1 cellular context compared by ENCODE assay signal in the genomic region with DNA sequence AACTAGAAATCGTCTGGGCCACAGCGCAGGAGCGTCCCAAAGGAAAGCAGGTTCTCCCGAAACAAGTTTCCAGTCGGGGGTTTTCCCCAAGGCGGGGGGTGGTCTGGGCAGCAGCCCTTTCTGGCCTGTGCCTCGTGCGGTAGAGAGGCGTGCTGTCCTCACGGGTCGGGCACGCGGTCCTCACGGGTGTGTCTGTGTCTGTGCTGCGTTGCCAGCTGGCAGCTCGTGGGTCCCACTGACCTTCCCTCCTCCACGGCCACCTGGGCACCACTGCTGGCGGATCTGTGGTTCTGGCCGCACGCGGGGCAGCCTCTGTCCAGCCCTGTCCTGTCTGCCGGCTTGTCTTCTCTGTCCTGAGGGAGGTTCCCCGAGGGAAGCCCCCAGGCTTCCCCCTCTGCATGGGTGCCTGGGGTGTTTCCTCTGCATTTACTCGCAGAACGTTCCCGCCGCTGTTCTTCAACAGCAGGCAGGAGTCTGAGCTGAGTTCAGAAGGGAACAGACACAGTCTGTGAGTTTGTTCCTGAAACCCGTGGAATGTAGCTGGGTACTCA.
TF ChIP-seq lines count a peak whose summit lies in the region.

No MANE protein-coding gene starts in this region.

TF ChIP-seq in HepG2, 621 proteins besides CTCF, POLR2A, EP300 and RAD21:
- TF ChIP-seq, protein P1, sequence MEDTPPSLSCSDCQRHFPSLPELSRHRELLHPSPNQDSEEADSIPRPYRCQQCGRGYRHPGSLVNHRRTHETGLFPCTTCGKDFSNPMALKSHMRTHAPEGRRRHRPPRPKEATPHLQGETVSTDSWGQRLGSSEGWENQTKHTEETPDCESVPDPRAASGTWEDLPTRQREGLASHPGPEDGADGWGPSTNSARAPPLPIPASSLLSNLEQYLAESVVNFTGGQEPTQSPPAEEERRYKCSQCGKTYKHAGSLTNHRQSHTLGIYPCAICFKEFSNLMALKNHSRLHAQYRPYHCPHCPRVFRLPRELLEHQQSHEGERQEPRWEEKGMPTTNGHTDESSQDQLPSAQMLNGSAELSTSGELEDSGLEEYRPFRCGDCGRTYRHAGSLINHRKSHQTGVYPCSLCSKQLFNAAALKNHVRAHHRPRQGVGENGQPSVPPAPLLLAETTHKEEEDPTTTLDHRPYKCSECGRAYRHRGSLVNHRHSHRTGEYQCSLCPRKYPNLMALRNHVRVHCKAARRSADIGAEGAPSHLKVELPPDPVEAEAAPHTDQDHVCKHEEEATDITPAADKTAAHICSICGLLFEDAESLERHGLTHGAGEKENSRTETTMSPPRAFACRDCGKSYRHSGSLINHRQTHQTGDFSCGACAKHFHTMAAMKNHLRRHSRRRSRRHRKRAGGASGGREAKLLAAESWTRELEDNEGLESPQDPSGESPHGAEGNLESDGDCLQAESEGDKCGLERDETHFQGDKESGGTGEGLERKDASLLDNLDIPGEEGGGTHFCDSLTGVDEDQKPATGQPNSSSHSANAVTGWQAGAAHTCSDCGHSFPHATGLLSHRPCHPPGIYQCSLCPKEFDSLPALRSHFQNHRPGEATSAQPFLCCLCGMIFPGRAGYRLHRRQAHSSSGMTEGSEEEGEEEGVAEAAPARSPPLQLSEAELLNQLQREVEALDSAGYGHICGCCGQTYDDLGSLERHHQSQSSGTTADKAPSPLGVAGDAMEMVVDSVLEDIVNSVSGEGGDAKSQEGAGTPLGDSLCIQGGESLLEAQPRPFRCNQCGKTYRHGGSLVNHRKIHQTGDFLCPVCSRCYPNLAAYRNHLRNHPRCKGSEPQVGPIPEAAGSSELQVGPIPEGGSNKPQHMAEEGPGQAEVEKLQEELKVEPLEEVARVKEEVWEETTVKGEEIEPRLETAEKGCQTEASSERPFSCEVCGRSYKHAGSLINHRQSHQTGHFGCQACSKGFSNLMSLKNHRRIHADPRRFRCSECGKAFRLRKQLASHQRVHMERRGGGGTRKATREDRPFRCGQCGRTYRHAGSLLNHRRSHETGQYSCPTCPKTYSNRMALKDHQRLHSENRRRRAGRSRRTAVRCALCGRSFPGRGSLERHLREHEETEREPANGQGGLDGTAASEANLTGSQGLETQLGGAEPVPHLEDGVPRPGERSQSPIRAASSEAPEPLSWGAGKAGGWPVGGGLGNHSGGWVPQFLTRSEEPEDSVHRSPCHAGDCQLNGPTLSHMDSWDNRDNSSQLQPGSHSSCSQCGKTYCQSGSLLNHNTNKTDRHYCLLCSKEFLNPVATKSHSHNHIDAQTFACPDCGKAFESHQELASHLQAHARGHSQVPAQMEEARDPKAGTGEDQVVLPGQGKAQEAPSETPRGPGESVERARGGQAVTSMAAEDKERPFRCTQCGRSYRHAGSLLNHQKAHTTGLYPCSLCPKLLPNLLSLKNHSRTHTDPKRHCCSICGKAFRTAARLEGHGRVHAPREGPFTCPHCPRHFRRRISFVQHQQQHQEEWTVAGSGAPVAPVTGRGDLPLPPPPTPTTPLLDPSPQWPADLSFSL (CRISPR knock-in tag; IDR thresholded peaks at IDR 0.05): no peak
- TF ChIP-seq, protein P2, sequence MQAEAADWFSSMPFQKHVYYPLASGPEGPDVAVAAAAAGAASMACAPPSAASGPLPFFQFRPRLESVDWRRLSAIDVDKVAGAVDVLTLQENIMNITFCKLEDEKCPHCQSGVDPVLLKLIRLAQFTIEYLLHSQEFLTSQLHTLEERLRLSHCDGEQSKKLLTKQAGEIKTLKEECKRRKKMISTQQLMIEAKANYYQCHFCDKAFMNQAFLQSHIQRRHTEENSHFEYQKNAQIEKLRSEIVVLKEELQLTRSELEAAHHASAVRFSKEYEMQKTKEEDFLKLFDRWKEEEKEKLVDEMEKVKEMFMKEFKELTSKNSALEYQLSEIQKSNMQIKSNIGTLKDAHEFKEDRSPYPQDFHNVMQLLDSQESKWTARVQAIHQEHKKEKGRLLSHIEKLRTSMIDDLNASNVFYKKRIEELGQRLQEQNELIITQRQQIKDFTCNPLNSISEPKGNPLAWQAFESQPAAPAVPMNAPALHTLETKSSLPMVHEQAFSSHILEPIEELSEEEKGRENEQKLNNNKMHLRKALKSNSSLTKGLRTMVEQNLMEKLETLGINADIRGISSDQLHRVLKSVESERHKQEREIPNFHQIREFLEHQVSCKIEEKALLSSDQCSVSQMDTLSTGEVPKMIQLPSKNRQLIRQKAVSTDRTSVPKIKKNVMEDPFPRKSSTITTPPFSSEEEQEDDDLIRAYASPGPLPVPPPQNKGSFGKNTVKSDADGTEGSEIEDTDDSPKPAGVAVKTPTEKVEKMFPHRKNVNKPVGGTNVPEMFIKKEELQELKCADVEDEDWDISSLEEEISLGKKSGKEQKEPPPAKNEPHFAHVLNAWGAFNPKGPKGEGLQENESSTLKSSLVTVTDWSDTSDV (CRISPR knock-in tag; IDR thresholded peaks at IDR 0.05): no peak
- TF ChIP-seq, protein P3, sequence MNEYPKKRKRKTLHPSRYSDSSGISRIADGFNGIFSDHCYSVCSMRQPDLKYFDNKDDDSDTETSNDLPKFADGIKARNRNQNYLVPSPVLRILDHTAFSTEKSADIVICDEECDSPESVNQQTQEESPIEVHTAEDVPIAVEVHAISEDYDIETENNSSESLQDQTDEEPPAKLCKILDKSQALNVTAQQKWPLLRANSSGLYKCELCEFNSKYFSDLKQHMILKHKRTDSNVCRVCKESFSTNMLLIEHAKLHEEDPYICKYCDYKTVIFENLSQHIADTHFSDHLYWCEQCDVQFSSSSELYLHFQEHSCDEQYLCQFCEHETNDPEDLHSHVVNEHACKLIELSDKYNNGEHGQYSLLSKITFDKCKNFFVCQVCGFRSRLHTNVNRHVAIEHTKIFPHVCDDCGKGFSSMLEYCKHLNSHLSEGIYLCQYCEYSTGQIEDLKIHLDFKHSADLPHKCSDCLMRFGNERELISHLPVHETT (CRISPR knock-in tag; conservative IDR thresholded peaks at IDR 0.05): no peak
- TF ChIP-seq, protein P4, sequence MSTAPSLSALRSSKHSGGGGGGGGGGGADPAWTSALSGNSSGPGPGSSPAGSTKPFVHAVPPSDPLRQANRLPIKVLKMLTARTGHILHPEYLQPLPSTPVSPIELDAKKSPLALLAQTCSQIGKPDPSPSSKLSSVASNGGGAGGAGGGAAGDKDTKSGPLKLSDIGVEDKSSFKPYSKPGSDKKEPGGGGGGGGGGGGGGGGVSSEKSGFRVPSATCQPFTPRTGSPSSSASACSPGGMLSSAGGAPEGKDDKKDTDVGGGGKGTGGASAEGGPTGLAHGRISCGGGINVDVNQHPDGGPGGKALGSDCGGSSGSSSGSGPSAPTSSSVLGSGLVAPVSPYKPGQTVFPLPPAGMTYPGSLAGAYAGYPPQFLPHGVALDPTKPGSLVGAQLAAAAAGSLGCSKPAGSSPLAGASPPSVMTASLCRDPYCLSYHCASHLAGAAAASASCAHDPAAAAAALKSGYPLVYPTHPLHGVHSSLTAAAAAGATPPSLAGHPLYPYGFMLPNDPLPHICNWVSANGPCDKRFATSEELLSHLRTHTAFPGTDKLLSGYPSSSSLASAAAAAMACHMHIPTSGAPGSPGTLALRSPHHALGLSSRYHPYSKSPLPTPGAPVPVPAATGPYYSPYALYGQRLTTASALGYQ (CRISPR knock-in tag; IDR thresholded peaks at IDR 0.05): no peak
- TF ChIP-seq MED1 (CRISPR knock-in tag; IDR thresholded peaks at IDR 0.05): no peak
- TF ChIP-seq, protein P5, sequence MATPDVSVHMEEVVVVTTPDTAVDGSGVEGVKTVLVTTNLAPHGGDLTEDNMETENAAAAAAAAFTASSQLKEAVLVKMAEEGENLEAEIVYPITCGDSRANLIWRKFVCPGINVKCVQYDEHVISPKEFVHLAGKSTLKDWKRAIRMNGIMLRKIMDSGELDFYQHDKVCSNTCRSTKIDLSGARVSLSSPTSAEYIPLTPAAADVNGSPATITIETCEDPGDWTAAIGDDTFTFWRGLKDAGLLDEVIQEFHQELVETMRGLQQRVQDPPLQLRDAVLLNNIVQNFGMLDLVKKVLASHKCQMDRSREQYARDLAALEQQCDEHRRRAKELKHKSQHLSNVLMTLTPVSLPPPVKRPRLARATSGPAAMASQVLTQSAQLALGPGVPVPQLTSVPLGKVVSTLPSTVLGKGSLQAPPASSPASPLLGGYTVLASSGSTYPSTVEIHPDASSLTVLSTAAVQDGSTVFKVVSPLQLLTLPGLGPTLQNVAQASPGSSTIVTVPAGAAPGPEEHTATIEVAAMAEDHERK (CRISPR knock-in tag; IDR thresholded peaks at IDR 0.05; ENCODE audit: low read depth): no peak
- TF ChIP-seq, protein P6, sequence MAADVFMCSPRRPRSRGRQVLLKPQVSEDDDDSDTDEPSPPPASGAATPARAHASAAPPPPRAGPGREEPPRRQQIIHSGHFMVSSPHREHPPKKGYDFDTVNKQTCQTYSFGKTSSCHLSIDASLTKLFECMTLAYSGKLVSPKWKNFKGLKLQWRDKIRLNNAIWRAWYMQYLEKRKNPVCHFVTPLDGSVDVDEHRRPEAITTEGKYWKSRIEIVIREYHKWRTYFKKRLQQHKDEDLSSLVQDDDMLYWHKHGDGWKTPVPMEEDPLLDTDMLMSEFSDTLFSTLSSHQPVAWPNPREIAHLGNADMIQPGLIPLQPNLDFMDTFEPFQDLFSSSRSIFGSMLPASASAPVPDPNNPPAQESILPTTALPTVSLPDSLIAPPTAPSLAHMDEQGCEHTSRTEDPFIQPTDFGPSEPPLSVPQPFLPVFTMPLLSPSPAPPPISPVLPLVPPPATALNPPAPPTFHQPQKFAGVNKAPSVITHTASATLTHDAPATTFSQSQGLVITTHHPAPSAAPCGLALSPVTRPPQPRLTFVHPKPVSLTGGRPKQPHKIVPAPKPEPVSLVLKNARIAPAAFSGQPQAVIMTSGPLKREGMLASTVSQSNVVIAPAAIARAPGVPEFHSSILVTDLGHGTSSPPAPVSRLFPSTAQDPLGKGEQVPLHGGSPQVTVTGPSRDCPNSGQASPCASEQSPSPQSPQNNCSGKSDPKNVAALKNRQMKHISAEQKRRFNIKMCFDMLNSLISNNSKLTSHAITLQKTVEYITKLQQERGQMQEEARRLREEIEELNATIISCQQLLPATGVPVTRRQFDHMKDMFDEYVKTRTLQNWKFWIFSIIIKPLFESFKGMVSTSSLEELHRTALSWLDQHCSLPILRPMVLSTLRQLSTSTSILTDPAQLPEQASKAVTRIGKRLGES (CRISPR knock-in tag; IDR thresholded peaks at IDR 0.05; ENCODE audit: borderline replicate concordance): no peak
- no peak for TF ChIP-seq KLF15 (CRISPR knock-in tag; IDR thresholded peaks at IDR 0.05; ENCODE audit: borderline replicate concordance)
- TF ChIP-seq POLR2G (IDR thresholded peaks at IDR 0.05; ENCODE audit: low read depth, low read length): no peak; the same call in 1 of the 2 replicates
- TF ChIP-seq NKX3-1 (CRISPR knock-in tag; IDR thresholded peaks at IDR 0.05): no peak
- peak; percentile 81 for TF ChIP-seq AGO2 (optimal IDR thresholded peaks at IDR 0.05; ENCODE audit: low read depth, low read length)
- TF ChIP-seq, protein P7, sequence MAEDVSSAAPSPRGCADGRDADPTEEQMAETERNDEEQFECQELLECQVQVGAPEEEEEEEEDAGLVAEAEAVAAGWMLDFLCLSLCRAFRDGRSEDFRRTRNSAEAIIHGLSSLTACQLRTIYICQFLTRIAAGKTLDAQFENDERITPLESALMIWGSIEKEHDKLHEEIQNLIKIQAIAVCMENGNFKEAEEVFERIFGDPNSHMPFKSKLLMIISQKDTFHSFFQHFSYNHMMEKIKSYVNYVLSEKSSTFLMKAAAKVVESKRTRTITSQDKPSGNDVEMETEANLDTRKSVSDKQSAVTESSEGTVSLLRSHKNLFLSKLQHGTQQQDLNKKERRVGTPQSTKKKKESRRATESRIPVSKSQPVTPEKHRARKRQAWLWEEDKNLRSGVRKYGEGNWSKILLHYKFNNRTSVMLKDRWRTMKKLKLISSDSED (CRISPR knock-in tag; IDR thresholded peaks at IDR 0.05): no peak
- no peak for TF ChIP-seq ZNF263 (CRISPR knock-in tag; IDR thresholded peaks at IDR 0.05)
- TF ChIP-seq RBM22 (optimal IDR thresholded peaks at IDR 0.05; ENCODE audit: low read length): peak; percentile 51
- no peak for TF ChIP-seq RBM39 (IDR thresholded peaks at IDR 0.05; ENCODE audit: low read depth, low read length, poor library complexity, severe bottlenecking)
- TF ChIP-seq ZNF607 (CRISPR knock-in tag; IDR thresholded peaks at IDR 0.05; ENCODE audit: borderline replicate concordance): no peak
